In genomic region chr10:24979685-24980084, GRCh38 we compare ENCODE assay signal across 38 cellular contexts. TPM values are rescaled to one million over a fixed set of nuclear protein-coding genes. Genes with fewer than 3 reads are reported as not detected.
"Had no signal": no experiment of that assay in that cellular context is flagged by ENCODE, and none has a peak within 500 bp of the region (broad histone marks: within the 10 kb centered on the region; RNA-seq: fewer than 3 reads in every experiment).

No MANE protein-coding gene starts in this region.

- H3K27me3 ChIP-seq: MG63 had no signal

- H3K9me3 ChIP-seq: MG63 had no signal

- H3K36me3 ChIP-seq: MG63 had no signal

- H3K4me3 ChIP-seq: MG63 had no signal

- DNase-seq: Karpas-422, Kasumi-1, MG63, MM.1S, MV-4-11, NCI-H1048, NCI-H1092, NCI-H1092 treated with DMSO at 0.1 percent for 48 hours, NCI-H1105, NCI-H1105 treated with DMSO at 0.1 percent for 48 hours, NCI-H1417, NCI-H1417 treated with DMSO at 0.1 percent for 48 hours, NCI-H1436, NCI-H1436 treated with DMSO at 0.1 percent for 48 hours, NCI-H146, NCI-H1694, NCI-H1694 treated with DMSO at 0.1 percent for 48 hours, NCI-H187, NCI-H187 treated with DMSO at 0.1 percent for 48 hours, NCI-H1930, NCI-H2029, NCI-H2029 treated with DMSO at 0.1 percent for 48 hours, NCI-H2081, NCI-H2081 treated with DMSO at 0.1 percent for 48 hours, NCI-H2107, NCI-H2171, NCI-H2171 treated with DMSO at 0.1 percent for 48 hours, NCI-H2227 treated with DMSO at 0.1 percent for 48 hours, NCI-H226, NCI-H345, NCI-H446, NCI-H446 treated with DMSO at 0.1 percent for 48 hours, NCI-H510A, NCI-H510A treated with DMSO at 0.1 percent for 48 hours had no signal

RNA-seq across cellular contexts. Expression of gene PRTFDC1, which starts 27.3 kb away (rescaled TPM):
- total RNA-seq: MCF 10A had no signal

RNA-seq across cellular contexts. Expression of gene ENKUR, which starts 36.3 kb away (rescaled TPM):
- total RNA-seq: LHCN-M2, M059J, NCI-H460 had no signal
